23 cellular contexts compared by ENCODE assay signal in the genomic region with DNA sequence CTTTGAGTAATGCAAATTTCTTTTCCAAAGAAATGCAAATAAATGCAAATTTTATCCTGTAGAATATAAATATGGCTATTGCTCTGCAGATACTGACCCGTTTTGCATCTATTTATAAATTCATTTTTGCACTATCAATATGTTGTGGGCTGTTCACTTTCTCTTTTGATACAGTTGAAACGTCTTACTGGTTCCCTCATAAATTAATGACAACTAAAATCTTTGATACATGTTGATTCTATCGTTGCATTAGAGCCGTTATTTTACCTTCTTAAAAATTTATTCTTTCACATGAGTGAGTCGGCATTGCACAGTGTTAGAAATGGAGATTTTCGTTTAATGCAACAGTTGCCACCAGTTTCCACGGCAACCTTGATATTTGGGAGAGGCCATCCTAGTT.
"Had no signal": no experiment of that assay in that cellular context is flagged by ENCODE, and none has a peak within 500 bp of the region (broad histone marks: within the 10 kb centered on the region; RNA-seq: fewer than 3 reads in every experiment).

No MANE protein-coding gene starts in this region.

- H3K27me3 ChIP-seq: esophagus muscularis mucosa, foreskin keratinocyte, heart left ventricle, hepatocyte had no signal

- H3K27me3 Mint-ChIP-seq: dendritic cell treated with granulocyte-macrophage colony-stimulating factor and Interleukin-4, amounts not matched to agents 40 ng/mL and 50 ng/mL, for 4 days had no signal

- H3K4me3 Mint-ChIP-seq: dendritic cell treated with granulocyte-macrophage colony-stimulating factor and Interleukin-4, amounts not matched to agents 40 ng/mL and 50 ng/mL, for 4 days; effector memory CD8-positive, alpha-beta T cell; endodermal cell; immature natural killer cell; memory B cell; naive thymus-derived CD4-positive, alpha-beta T cell had no signal

- H3K27ac ChIP-seq: coronary artery, esophagus muscularis mucosa, foreskin keratinocyte, gastroesophageal sphincter, heart left ventricle, hepatocyte had no signal

- H3K27ac Mint-ChIP-seq: dendritic cell treated with granulocyte-macrophage colony-stimulating factor and Interleukin-4, amounts not matched to agents 40 ng/mL and 50 ng/mL, for 4 days; effector memory CD8-positive, alpha-beta T cell; endodermal cell; immature natural killer cell; memory B cell had no signal

- H3K9me3 Mint-ChIP-seq: effector memory CD8-positive, alpha-beta T cell had no signal

- H3K4me3 ChIP-seq: coronary artery, esophagus muscularis mucosa, gastroesophageal sphincter, heart left ventricle, hepatocyte, lung had no signal

- H3K9me3 ChIP-seq: esophagus muscularis mucosa, gastroesophageal sphincter, heart left ventricle had no signal

- H3K36me3 ChIP-seq: heart left ventricle had no signal

- DNase-seq: effector CD8-positive, alpha-beta T cell; effector memory CD8-positive, alpha-beta T cell; endodermal cell; foreskin keratinocyte; heart left ventricle; hypothalamus; immature natural killer cell; islet precursor cell; kidney; kidney glomerular epithelial cell; left colon; left ventricle myocardium superior; mammary epithelial cell; mesendoderm; midbrain; naive thymus-derived CD4-positive, alpha-beta T cell had no signal

- H3K36me3 Mint-ChIP-seq: immature natural killer cell, memory B cell had no signal

- H3K4me1 ChIP-seq: esophagus muscularis mucosa, foreskin keratinocyte, gastroesophageal sphincter, heart left ventricle had no signal

- H3K4me1 Mint-ChIP-seq: immature natural killer cell, memory B cell had no signal
